ENCODE assay signal across 8 cellular contexts in the genomic region with DNA sequence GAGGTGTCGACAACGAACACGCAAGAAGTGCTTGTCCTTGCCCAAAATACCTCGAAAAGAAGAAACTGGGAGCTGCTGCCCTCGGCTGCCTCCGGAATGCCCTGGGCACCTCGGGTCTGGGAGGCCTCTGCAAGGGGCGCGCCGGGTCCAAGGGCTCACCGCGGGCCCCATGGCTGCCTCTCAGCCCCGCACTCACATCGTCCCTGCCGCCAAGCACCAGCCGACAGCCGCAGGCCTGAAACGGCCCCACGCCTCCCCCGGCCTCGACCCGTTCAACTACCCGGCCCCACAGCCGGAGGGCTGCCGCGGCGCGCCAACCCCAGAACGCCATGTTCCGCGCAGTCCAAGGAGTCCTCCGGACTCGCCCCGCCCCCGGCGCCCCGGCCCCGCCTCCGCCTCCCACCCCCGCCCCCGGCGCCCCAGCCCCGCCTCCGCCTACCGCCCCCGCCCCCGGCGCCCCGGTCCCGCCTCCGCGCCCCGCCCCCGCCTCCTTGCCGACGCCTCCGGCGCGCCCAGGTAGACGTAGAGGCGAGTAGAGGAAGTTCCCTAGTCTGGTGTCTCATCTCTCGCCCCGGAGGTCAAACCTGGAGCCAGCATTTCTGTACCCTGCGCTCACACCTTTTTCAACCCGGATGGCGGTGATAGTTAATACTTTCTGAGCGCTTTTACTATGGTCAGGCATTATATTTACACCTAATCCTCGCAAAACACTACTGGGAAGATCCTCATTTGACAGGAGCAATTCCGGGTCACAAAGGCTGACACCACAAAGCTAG. TPM values are rescaled to one million over a fixed set of nuclear protein-coding genes. Genes with fewer than 3 reads are reported as not detected.
A peak's percentile ranks its signal among the peaks of the same experiment; 100 is the strongest.
DNase-seq lines count a peak whose midpoint lies in the region.

Gene SIRT3 (minus strand): TSS at position 345 of the 776 bp plus-strand sequence. CDS start 14 bp downstream, at position 331.

- H3K36me3 ChIP-seq in ES-I3 (ENCODE audit: insufficient read depth, low read length) (peaks cover 4% of the 10 kb centered on the region; the same call in 1 of the 2 replicates), SJSA1 (peaks cover 36% of the 10 kb centered on the region), neuron (ENCODE audit: insufficient read depth, low read length) (peaks cover 19% of the 10 kb centered on the region), subcutaneous abdominal adipose tissue (ENCODE audit: control insufficient read depth in 5 of 5, insufficient read depth in 5 of 5, low read length in 5 of 5) (peaks cover 6 to 26% (median 6%) of the 10 kb centered on the region in 5 donors)

- H3K27ac ChIP-seq in SJSA1 (peak within 1 kb of the TSS; percentile 78), subcutaneous abdominal adipose tissue (ENCODE audit: low read depth, low read length) (peak within 1 kb of the TSS; percentile 94)

- peak within 1 kb of the TSS; percentile 33 for H2AFZ ChIP-seq in neuron (ENCODE audit: low read depth, low read length)

- H3K9me3 ChIP-seq in ES-I3 (ENCODE audit: control insufficient read depth, insufficient read depth, low read length) (no peaks in the 10 kb centered on the region), SJSA1 (replicated peaks) (no peaks in the 10 kb centered on the region), neuron (ENCODE audit: low read length) (no peaks in the 10 kb centered on the region), subcutaneous abdominal adipose tissue (ENCODE audit: control insufficient read depth in 5 of 5, low read length in 5 of 5) (no peaks in the 10 kb centered on the region)

- H3K27me3 ChIP-seq in SJSA1 (replicated peaks) = no peaks in the 10 kb centered on the region
- H3K27me3 ChIP-seq in neuron (ENCODE audit: insufficient read depth, low read length) = no peaks in the 10 kb centered on the region
- H3K27me3 ChIP-seq in subcutaneous abdominal adipose tissue (ENCODE audit: control insufficient read depth in 5 of 5, insufficient read depth in 4 of 5, low read length in 5 of 5) = no peaks in the 10 kb centered on the region

- H3K9ac ChIP-seq in ES-I3 (ENCODE audit: low read depth, low read length) = peak within 1 kb of the TSS; percentile 100
- peak within 1 kb of the TSS; percentile 81 to 98 (median 92) for H3K9ac ChIP-seq in subcutaneous abdominal adipose tissue (ENCODE audit: low read length in 5 of 5)

- DNase-seq in H4 (ENCODE audit: low spot score) (peak; percentile 81), LoVo (ENCODE audit: low spot score) (peak; percentile 89), SJSA1 (ENCODE audit: low read depth in 1 of 2, low spot score in 2 of 2) (peak; percentile 79 to 81), foreskin melanocyte (peak; percentile 44)
- DNase-seq in activated gamma-delta T cell treated with anti-CD3 and anti-CD28 coated beads, Interleukin-2, amount 50 U/mL, for 16 hours (ENCODE audit: low read depth) = peak; percentile 68

- H3K4me3 ChIP-seq in SJSA1 (peak within 1 kb of the TSS; percentile 90), neuron (ENCODE audit: low read length) (peak within 1 kb of the TSS; percentile 90), subcutaneous abdominal adipose tissue (ENCODE audit: low read depth in 1 of 5, low read length in 5 of 5) (peak within 1 kb of the TSS; percentile 87 to 98 (median 93))

- H3K4me1 ChIP-seq in ES-I3 (ENCODE audit: insufficient read depth, low read length) = peaks cover 3% of the 10 kb centered on the region; the same call in 1 of the 2 replicates
- peaks cover 14% of the 10 kb centered on the region for H3K4me1 ChIP-seq in SJSA1 (replicated peaks)
- peaks cover 15% of the 10 kb centered on the region for H3K4me1 ChIP-seq in neuron (ENCODE audit: insufficient read depth, low read length)
- H3K4me1 ChIP-seq in subcutaneous abdominal adipose tissue (ENCODE audit: control insufficient read depth in 5 of 5, insufficient read depth in 5 of 5, low read length in 5 of 5) = peaks cover 3 to 30% (median 25%) of the 10 kb centered on the region in 5 donors

RNA-seq across cellular contexts. Expression of gene SIRT3, which starts in this region (rescaled TPM):
- total RNA-seq in H4 (2014; rRNA removed; shearing (Covaris generic)) = 6.4 and 12.3 TPM in 2 replicates
- total RNA-seq in SJSA1 (2014; rRNA removed; shearing (Covaris generic)) = 2.3 and 7.1 TPM in 2 replicates

Comparison
In these comparisons a context has a peak if more than half of its experiments do, and no peak if none do; other contexts are left out.
1. Peak in every context shown above with its lines: DNase-seq, H3K4me3 ChIP-seq and H3K27ac ChIP-seq.